ENCODE assay signal across 18 cellular contexts in genomic region chr12:112868459-112869041, GRCh38. TPM values are rescaled to one million over a fixed set of nuclear protein-coding genes. Genes with fewer than 3 reads are reported as not detected.
DNase-seq lines count a peak whose midpoint lies in the region; ATAC-seq and TF ChIP-seq lines count a peak whose summit lies in the region.
"Had no signal": no experiment of that assay in that cellular context is flagged by ENCODE, and none has a peak within 500 bp of the region (broad histone marks: within the 10 kb centered on the region; RNA-seq: fewer than 3 reads in every experiment).

No MANE protein-coding gene starts in this region.

- H3K9me3 ChIP-seq in DND-41 (ENCODE audit: insufficient read depth, low read length, severe bottlenecking) (no peaks in the 10 kb centered on the region), HEK293 (ENCODE audit: control insufficient read depth, insufficient read depth, low read depth, low read length) (no peaks in the 10 kb centered on the region), uterus (no peaks in the 10 kb centered on the region), gastroesophageal sphincter (no peaks in the 10 kb centered on the region)

- H3K4me3 ChIP-seq in DND-41 (ENCODE audit: low read depth in 1 of 2, low read length in 2 of 2): no peak overlapping the region
- H3K4me3 ChIP-seq in HEK293 (ENCODE audit: low read depth, low read length): no peak overlapping the region
- H3K4me3 ChIP-seq in uterus: no peak overlapping the region
- no peak overlapping the region for H3K4me3 ChIP-seq in gastroesophageal sphincter

- peaks cover 33% of the 10 kb centered on the region for H3K27me3 ChIP-seq in DND-41 (ENCODE audit: insufficient read depth, low read length, poor library complexity)
- no peaks in the 10 kb centered on the region for H3K27me3 ChIP-seq in uterus
- peaks cover 43% of the 10 kb centered on the region for H3K27me3 ChIP-seq in gastroesophageal sphincter

- WGBS in gastroesophageal sphincter (ENCODE audit: low coverage in 1 of 2), 2 donors: 57 to 58% methylated on average over 4 to 5 of the region's 5 CpGs

- no peaks in the 10 kb centered on the region for H3K36me3 Mint-ChIP-seq in WTC11
- no peaks in the 10 kb centered on the region for H3K36me3 Mint-ChIP-seq in activated naive CD8-positive, alpha-beta T cell treated with anti-CD3 and anti-CD28 coated beads for 36 hours

- ATAC-seq in DND-41 (ENCODE audit: insufficient read depth, low read depth) (no peak), WTC11 (peak; percentile 83), gastroesophageal sphincter (no peak)
- ATAC-seq: left ventricle myocardium superior, Right ventricle myocardium inferior had no signal

- no peak overlapping the region for H3K9ac ChIP-seq in DND-41 (ENCODE audit: low read depth, low read length)

- 0 out of 2 replicates have a peak, but pooled peaks cover 2% of the 10 kb centered on the region for H3K9me3 Mint-ChIP-seq in WTC11
- no peaks in the 10 kb centered on the region for H3K9me3 Mint-ChIP-seq in activated naive CD8-positive, alpha-beta T cell treated with anti-CD3 and anti-CD28 coated beads for 36 hours
- H3K9me3 Mint-ChIP-seq: T-helper 1 cell treated with Interleukin-12 subunit alpha and Interleukin-12 subunit beta and Interleukin-4 antibody, amounts not matched to agents 30 μg/mL and 1 μg/mL, for 36 hours had no signal

- peaks cover 15% of the 10 kb centered on the region for H3K27me3 Mint-ChIP-seq in WTC11 (ENCODE audit: low read depth)
- H3K27me3 Mint-ChIP-seq in activated naive CD8-positive, alpha-beta T cell treated with anti-CD3 and anti-CD28 coated beads for 36 hours: peaks cover 32% of the 10 kb centered on the region

- CTCF ChIA-PET in HEK293 (lab: Yijun Ruan, JAX) (no interaction called here), WTC11 (lab: Charles Lee) (interaction anchor here (0.9 kb wide), 1 partner anchor 45 kb away, joined by 3 read pairs; no protein-coding TSS in a partner anchor)

- POLR2A ChIA-PET in HEK293 (lab: Yijun Ruan, JAX) (no interaction called here), WTC11 (lab: Charles Lee) (no interaction called here)

- H3K4me2 ChIP-seq in DND-41 (ENCODE audit: insufficient read depth, low read length): no peak overlapping the region

- TF ChIP-seq CTCF in DND-41 (IDR thresholded peaks at IDR 0.05; ENCODE audit: borderline replicate concordance, extremely low read depth, low read length, poor library complexity, severe bottlenecking): no peak
- TF ChIP-seq CTCF in HEK293 (tag by site-specific recombination; IDR thresholded peaks at IDR 0.05): no peak
- no peak for TF ChIP-seq CTCF in WTC11 (IDR thresholded peaks at IDR 0.05)
- TF ChIP-seq CTCF in uterus (IDR thresholded peaks at IDR 0.05): no peak
- TF ChIP-seq CTCF in gastroesophageal sphincter (IDR thresholded peaks at IDR 0.05): no peak

- H2AFZ ChIP-seq in DND-41 (ENCODE audit: low read depth, low read length): no peak overlapping the region

- no peak for TF ChIP-seq POLR2A in uterus (IDR thresholded peaks at IDR 0.05)
- TF ChIP-seq POLR2A in gastroesophageal sphincter (IDR thresholded peaks at IDR 0.05): no peak

- DNase-seq in DND-41: peak; percentile 12
- DNase-seq in WTC11 (ENCODE audit: low spot score): peak; percentile 48
- peak; percentile 83 for DNase-seq in iPS-NIHi7 (ENCODE audit: extremely low spot score)
- no peak for DNase-seq in activated naive CD8-positive, alpha-beta T cell treated with anti-CD3 and anti-CD28 coated beads for 36 hours
- no peak for DNase-seq in uterus
- no peak for DNase-seq in GDM1 (lab: John Stamatoyannopoulos, UW)
- DNase-seq: activated effector memory CD4-positive, alpha-beta T cell treated with Interleukin-2 at 50 U/mL for 16 hours; amygdala; cerebellar nuclear complex; hippocampal formation; left ventricle myocardium superior; NCI-H187 treated with DMSO at 0.1 percent for 48 hours; stimulated activated CD4-positive, alpha-beta T cell treated with anti-CD3 and anti-CD28 coated beads, Interleukin-4, amount 100 ng/mL, for 1 hour; substantia nigra had no signal

- no peaks in the 10 kb centered on the region for H3K4me1 ChIP-seq in DND-41 (ENCODE audit: insufficient read depth, low read length)
- no peaks in the 10 kb centered on the region for H3K4me1 ChIP-seq in HEK293 (ENCODE audit: control insufficient read depth, insufficient read depth, low read length)
- no peaks in the 10 kb centered on the region for H3K4me1 ChIP-seq in uterus
- no peaks in the 10 kb centered on the region for H3K4me1 ChIP-seq in gastroesophageal sphincter

- H3K27ac ChIP-seq in DND-41 (ENCODE audit: low read length) (no peak overlapping the region), HEK293 (ENCODE audit: extremely low read depth, low read depth, low read length) (no peak overlapping the region), uterus (no peak overlapping the region), gastroesophageal sphincter (no peak overlapping the region)

- no peaks in the 10 kb centered on the region for H3K4me1 Mint-ChIP-seq in WTC11
- no peaks in the 10 kb centered on the region for H3K4me1 Mint-ChIP-seq in activated naive CD8-positive, alpha-beta T cell treated with anti-CD3 and anti-CD28 coated beads for 36 hours

- peaks cover 5% of the 10 kb centered on the region; the same call in 1 of the 2 replicates for H4K20me1 ChIP-seq in DND-41 (ENCODE audit: insufficient read depth, low read length)

- no peaks in the 10 kb centered on the region for H3K79me2 ChIP-seq in DND-41 (ENCODE audit: insufficient read depth, low read length)

- H3K27ac Mint-ChIP-seq in WTC11: no peak overlapping the region
- no peak overlapping the region for H3K27ac Mint-ChIP-seq in activated naive CD8-positive, alpha-beta T cell treated with anti-CD3 and anti-CD28 coated beads for 36 hours
- H3K27ac Mint-ChIP-seq: T-helper 1 cell treated with Interleukin-12 subunit alpha and Interleukin-12 subunit beta and Interleukin-4 antibody, amounts not matched to agents 30 μg/mL and 1 μg/mL, for 36 hours had no signal

- no peaks in the 10 kb centered on the region for H3K36me3 ChIP-seq in DND-41 (ENCODE audit: insufficient read depth, low read length)
- no peaks in the 10 kb centered on the region for H3K36me3 ChIP-seq in HEK293 (ENCODE audit: control insufficient read depth in 2 of 2, insufficient read depth in 1 of 2, low read length in 2 of 2)
- H3K36me3 ChIP-seq in uterus: no peaks in the 10 kb centered on the region
- H3K36me3 ChIP-seq in gastroesophageal sphincter: no peaks in the 10 kb centered on the region

- TF ChIP-seq EP300 in gastroesophageal sphincter (IDR thresholded peaks at IDR 0.05): no peak

- H3K4me3 Mint-ChIP-seq in WTC11: no peak overlapping the region
- H3K4me3 Mint-ChIP-seq in activated naive CD8-positive, alpha-beta T cell treated with anti-CD3 and anti-CD28 coated beads for 36 hours: no peak overlapping the region
- H3K4me3 Mint-ChIP-seq: T-helper 1 cell treated with Interleukin-12 subunit alpha and Interleukin-12 subunit beta and Interleukin-4 antibody, amounts not matched to agents 30 μg/mL and 1 μg/mL, for 36 hours had no signal

- intact Hi-C loops in uterus (cut with DNase I; ENCODE audit: low total_unique reads): no loop called here

TF ChIP-seq in WTC11, 78 proteins besides CTCF, POLR2A, EP300 and RAD21 (continues in another document):
- TF ChIP-seq SOX15 (CRISPR knock-in tag; IDR thresholded peaks at IDR 0.05): no peak
- no peak for TF ChIP-seq RORB (CRISPR knock-in tag; IDR thresholded peaks at IDR 0.05)
- no peak for TF ChIP-seq ZMAT4 (CRISPR knock-in tag; IDR thresholded peaks at IDR 0.05)
- no peak for TF ChIP-seq GRHL2 (CRISPR knock-in tag; IDR thresholded peaks at IDR 0.05; ENCODE audit: insufficient replicate concordance, severe bottlenecking)
- TF ChIP-seq MAX (CRISPR knock-in tag; IDR thresholded peaks at IDR 0.05): peak; percentile 33; the same call in 1 of the 2 replicates
- peak; percentile 51; the same call in 1 of the 2 replicates for TF ChIP-seq TEAD1 (CRISPR knock-in tag; IDR thresholded peaks at IDR 0.05)
- TF ChIP-seq GABPB1 (CRISPR knock-in tag; IDR thresholded peaks at IDR 0.05): no peak
- no peak for TF ChIP-seq KAT7 (CRISPR knock-in tag; IDR thresholded peaks at IDR 0.05; ENCODE audit: borderline replicate concordance)

RNA-seq across cellular contexts. Expression of gene OAS1, which starts 38.2 kb away (rescaled TPM):
- total RNA-seq in WTC11 (2021) (0.24 to 0.30 TPM (median 0.27 TPM) in 3 replicates), uterus (10 to 100 TPM in 1 of 4 donors, 1 to 10 TPM in 3; 3.8 to 19.8 (median 7.4) TPM), gastroesophageal sphincter (10 to 100 TPM in 1 of 4 donors, 1 to 10 TPM in 3; 4.8 to 17.0 (median 7.6) TPM)
- 10 to 100 TPM; 33.6 to 34.9 TPM for total RNA-seq in activated naive CD8-positive, alpha-beta T cell treated with anti-CD3 and anti-CD28 coated beads for 36 hours

Comparison
In these comparisons a context has a peak if more than half of its experiments do, and no peak if none do; other contexts are left out.
1. DNase-seq: peak in DND-41 (single experiment), WTC11 (single experiment) and iPS-NIHi7 (single experiment); none in activated naive CD8-positive, alpha-beta T cell treated with anti-CD3 and anti-CD28 coated beads for 36 hours (single experiment), uterus (0 of 2) and GDM1 (single experiment).